Comparison of ENCODE assay signal across 8 cellular contexts in genomic region chr22:32531955-32532818, GRCh38. TPM values are rescaled to one million over a fixed set of nuclear protein-coding genes. Genes with fewer than 3 reads are reported as not detected.
DNase-seq lines count a peak whose midpoint lies in the region; ATAC-seq and TF ChIP-seq lines count a peak whose summit lies in the region.

No MANE protein-coding gene starts in this region.

- H3K4me1 ChIP-seq in body of pancreas, result peaks cover 21% of the 10 kb centered on the region

- peak; percentile 31 for ATAC-seq in body of pancreas
- ATAC-seq in stimulated activated memory B cell treated with anti-CD40 and anti-IgM and Interleukin-4, amounts not matched to agents 10 μg/mL and 1 μg/mL and 100 μg/mL, for 72 hours, result peak; percentile 4
- no peak for ATAC-seq in HG03378 (IDR thresholded peaks at IDR 0.05; ENCODE audit: unreplicated experiment)
- ATAC-seq in GM21526 (IDR thresholded peaks at IDR 0.05; ENCODE audit: low FRiP score, unreplicated experiment), result no peak

- DNase-seq in HuH-7.5 (ENCODE audit: low spot score), result peak; percentile 42
- peak; percentile 45 to 65 (median 55) for DNase-seq in body of pancreas
- peak; percentile 63 for DNase-seq in iPS-NIHi7 (ENCODE audit: extremely low spot score)
- no peak for DNase-seq in activated CD4-positive, alpha-beta memory T cell treated with anti-CD3 and anti-CD28 coated beads, Interleukin-2, amount 10 ng/mL, durations not matched to agents 7 days and 5 days
- DNase-seq in activated naive CD4-positive, alpha-beta T cell treated with anti-CD3 and anti-CD28 coated beads for 36 hours, result no peak

- no peak for TF ChIP-seq POLR2A in body of pancreas (IDR thresholded peaks at IDR 0.05)

- H3K27ac Mint-ChIP-seq in stimulated activated memory B cell treated with anti-CD40 and anti-IgM and Interleukin-4, amounts not matched to agents 10 μg/mL and 1 μg/mL and 100 μg/mL, for 72 hours, result no peak overlapping the region
- no peak overlapping the region for H3K27ac Mint-ChIP-seq in activated CD4-positive, alpha-beta memory T cell treated with anti-CD3 and anti-CD28 coated beads, Interleukin-2, amount 10 ng/mL, durations not matched to agents 7 days and 5 days
- H3K27ac Mint-ChIP-seq in activated naive CD4-positive, alpha-beta T cell treated with anti-CD3 and anti-CD28 coated beads for 36 hours, result no peak overlapping the region

- H3K4me3 ChIP-seq in body of pancreas, result no peak overlapping the region

- CTCF ChIA-PET in activated CD4-positive, alpha-beta memory T cell treated with anti-CD3 and anti-CD28 coated beads, Interleukin-2, amount 10 ng/mL, durations not matched to agents 7 days and 5 days (lab: Charles Lee), result interaction anchor here (4.4 kb wide), 1 partner anchor 264 kb away, joined by 40 read pairs; no protein-coding TSS in a partner anchor
- CTCF ChIA-PET in activated naive CD4-positive, alpha-beta T cell treated with anti-CD3 and anti-CD28 coated beads for 36 hours (lab: Charles Lee), result interaction anchor here (0.6 to 1.3 kb wide), 3 partner anchors 33 to 359 kb away, joined by 3 to 4 read pairs (median 3); no protein-coding TSS in a partner anchor

- no peaks in the 10 kb centered on the region for H3K27me3 ChIP-seq in body of pancreas

- no peaks in the 10 kb centered on the region for H3K36me3 ChIP-seq in body of pancreas (replicated peaks in 1 of 2; ENCODE audit: insufficient read depth in 1 of 2, low read depth in 2 of 2)

- WGBS in body of pancreas, 2 donors, result 46 to 64% methylated on average over 7 to 19 of the region's 19 CpGs

- peak overlapping the region in 2 of 4 donors; percentile 63 to 70 for H3K27ac ChIP-seq in body of pancreas

- peaks cover 47% of the 10 kb centered on the region for H3K27me3 Mint-ChIP-seq in stimulated activated memory B cell treated with anti-CD40 and anti-IgM and Interleukin-4, amounts not matched to agents 10 μg/mL and 1 μg/mL and 100 μg/mL, for 72 hours
- peaks cover 2% of the 10 kb centered on the region for H3K27me3 Mint-ChIP-seq in activated CD4-positive, alpha-beta memory T cell treated with anti-CD3 and anti-CD28 coated beads, Interleukin-2, amount 10 ng/mL, durations not matched to agents 7 days and 5 days
- H3K27me3 Mint-ChIP-seq in activated naive CD4-positive, alpha-beta T cell treated with anti-CD3 and anti-CD28 coated beads for 36 hours (ENCODE audit: low read depth), result no peaks in the 10 kb centered on the region

- POLR2A ChIA-PET in activated CD4-positive, alpha-beta memory T cell treated with anti-CD3 and anti-CD28 coated beads, Interleukin-2, amount 10 ng/mL, durations not matched to agents 7 days and 5 days (lab: Charles Lee), result no interaction called here

- no peaks in the 10 kb centered on the region for H3K9me3 Mint-ChIP-seq in stimulated activated memory B cell treated with anti-CD40 and anti-IgM and Interleukin-4, amounts not matched to agents 10 μg/mL and 1 μg/mL and 100 μg/mL, for 72 hours
- H3K9me3 Mint-ChIP-seq in activated CD4-positive, alpha-beta memory T cell treated with anti-CD3 and anti-CD28 coated beads, Interleukin-2, amount 10 ng/mL, durations not matched to agents 7 days and 5 days, result no peaks in the 10 kb centered on the region
- H3K9me3 Mint-ChIP-seq in activated naive CD4-positive, alpha-beta T cell treated with anti-CD3 and anti-CD28 coated beads for 36 hours, result no peaks in the 10 kb centered on the region

- H3K9me3 ChIP-seq in body of pancreas, result no peaks in the 10 kb centered on the region

- intact Hi-C loops in body of pancreas (cut with DNase I), result loop anchor here (10.0 kb wide), 1 partner anchor 273 kb away; the partner anchor contains the start of gene TIMP3
- intact Hi-C loops in activated naive CD4-positive, alpha-beta T cell treated with anti-CD3 and anti-CD28 coated beads for 36 hours (cut with micrococcal nuclease), result loop anchor here (10.0 kb wide), 1 partner anchor 113 kb away; no protein-coding TSS in a partner anchor

- TF ChIP-seq CTCF in body of pancreas (IDR thresholded peaks at IDR 0.05), result no peak

- H3K36me3 Mint-ChIP-seq in stimulated activated memory B cell treated with anti-CD40 and anti-IgM and Interleukin-4, amounts not matched to agents 10 μg/mL and 1 μg/mL and 100 μg/mL, for 72 hours, result no peaks in the 10 kb centered on the region
- no peaks in the 10 kb centered on the region for H3K36me3 Mint-ChIP-seq in activated CD4-positive, alpha-beta memory T cell treated with anti-CD3 and anti-CD28 coated beads, Interleukin-2, amount 10 ng/mL, durations not matched to agents 7 days and 5 days (ENCODE audit: low read depth)
- H3K36me3 Mint-ChIP-seq in activated naive CD4-positive, alpha-beta T cell treated with anti-CD3 and anti-CD28 coated beads for 36 hours (ENCODE audit: low read depth), result no peaks in the 10 kb centered on the region

- H3K4me1 Mint-ChIP-seq in stimulated activated memory B cell treated with anti-CD40 and anti-IgM and Interleukin-4, amounts not matched to agents 10 μg/mL and 1 μg/mL and 100 μg/mL, for 72 hours, result peaks cover 14% of the 10 kb centered on the region
- H3K4me1 Mint-ChIP-seq in activated CD4-positive, alpha-beta memory T cell treated with anti-CD3 and anti-CD28 coated beads, Interleukin-2, amount 10 ng/mL, durations not matched to agents 7 days and 5 days, result no peaks in the 10 kb centered on the region
- H3K4me1 Mint-ChIP-seq in activated naive CD4-positive, alpha-beta T cell treated with anti-CD3 and anti-CD28 coated beads for 36 hours (ENCODE audit: low read depth), result no peaks in the 10 kb centered on the region

- H3K4me3 Mint-ChIP-seq in stimulated activated memory B cell treated with anti-CD40 and anti-IgM and Interleukin-4, amounts not matched to agents 10 μg/mL and 1 μg/mL and 100 μg/mL, for 72 hours, result no peak overlapping the region
- no peak overlapping the region for H3K4me3 Mint-ChIP-seq in activated CD4-positive, alpha-beta memory T cell treated with anti-CD3 and anti-CD28 coated beads, Interleukin-2, amount 10 ng/mL, durations not matched to agents 7 days and 5 days
- no peak overlapping the region for H3K4me3 Mint-ChIP-seq in activated naive CD4-positive, alpha-beta T cell treated with anti-CD3 and anti-CD28 coated beads for 36 hours

RNA-seq across cellular contexts. Expression of gene FBXO7, which starts 57.6 kb away (rescaled TPM):
- total RNA-seq in body of pancreas, result 10 to 100 TPM; 54.2 to 56.7 TPM
- 10 to 100 TPM; 95.4 to 97.1 TPM for total RNA-seq in activated CD4-positive, alpha-beta memory T cell treated with anti-CD3 and anti-CD28 coated beads, Interleukin-2, amount 10 ng/mL, durations not matched to agents 7 days and 5 days
- total RNA-seq in activated naive CD4-positive, alpha-beta T cell treated with anti-CD3 and anti-CD28 coated beads for 36 hours, result 10 to 100 TPM; 62.5 to 65.9 TPM

Comparison
In these comparisons a context has a peak if more than half of its experiments do, and no peak if none do; other contexts are left out.
1. DNase-seq: peak in HuH-7.5 (single experiment), body of pancreas (4 of 4) and iPS-NIHi7 (single experiment); none in activated CD4-positive, alpha-beta memory T cell treated with anti-CD3 and anti-CD28 coated beads, Interleukin-2, amount 10 ng/mL, durations not matched to agents 7 days and 5 days (single experiment) and activated naive CD4-positive, alpha-beta T cell treated with anti-CD3 and anti-CD28 coated beads for 36 hours (single experiment).
2. ATAC-seq: peak in body of pancreas (single experiment) and stimulated activated memory B cell treated with anti-CD40 and anti-IgM and Interleukin-4, amounts not matched to agents 10 μg/mL and 1 μg/mL and 100 μg/mL, for 72 hours (single experiment); none in HG03378 (single experiment) and GM21526 (single experiment).